Comparison of ENCODE assay signal across 16 cellular contexts in the genomic region with DNA sequence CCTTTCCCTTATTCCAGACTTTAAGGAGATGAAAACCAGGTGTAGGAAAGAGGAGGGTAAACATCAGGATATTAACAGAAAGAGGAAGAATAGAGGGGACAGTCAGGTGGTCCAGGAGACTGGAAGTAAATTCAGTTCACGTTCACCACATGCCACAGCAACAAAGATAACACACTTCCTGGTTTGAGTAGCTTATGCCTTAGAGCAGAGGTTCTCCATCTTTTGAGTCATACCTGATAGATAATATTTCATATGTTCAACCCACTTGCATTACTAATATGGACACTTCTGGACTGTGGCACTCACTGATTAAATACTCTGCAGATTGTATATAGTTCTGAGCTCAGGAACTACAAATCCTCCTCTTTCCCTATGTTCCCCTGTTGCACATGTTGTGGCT.
DNase-seq lines count a peak whose midpoint lies in the region; ATAC-seq and TF ChIP-seq lines count a peak whose summit lies in the region.
"Had no signal": no experiment of that assay in that cellular context is flagged by ENCODE, and none has a peak within 500 bp of the region (broad histone marks: within the 10 kb centered on the region; RNA-seq: fewer than 3 reads in every experiment).

No MANE protein-coding gene starts in this region.

- peaks cover 3% of the 10 kb centered on the region for H3K9me3 Mint-ChIP-seq in natural killer cell treated with Interleukin-12 subunit alpha and Interleukin-12 subunit beta and Interleukin-15 and Interleukin-18, amount 100 ng/mL, for 72 hours
- H3K9me3 Mint-ChIP-seq: activated naive CD4-positive, alpha-beta T cell treated with anti-CD3 and anti-CD28 coated beads, Interleukin-2, amount 50 U/mL, for 24 hours; CD8-positive, alpha-beta memory T cell had no signal

- H3K9me2 ChIP-seq in OCI-LY7 (ENCODE audit: insufficient read depth, low read length), result no peaks in the 10 kb centered on the region

- H3K9me3 ChIP-seq in OCI-LY7 (ENCODE audit: low read length), result no peaks in the 10 kb centered on the region

- peak overlapping the region; percentile 79 to 95 for H3K27ac Mint-ChIP-seq in natural killer cell treated with Interleukin-12 subunit alpha and Interleukin-12 subunit beta and Interleukin-15 and Interleukin-18, amount 100 ng/mL, for 72 hours

- peaks cover 46% of the 10 kb centered on the region for H3K4me1 ChIP-seq in OCI-LY7 (ENCODE audit: insufficient read depth, low read length, poor library complexity, severe bottlenecking)

- no peak overlapping the region for H3K4me3 ChIP-seq in OCI-LY7 (ENCODE audit: low read depth, low read length, poor library complexity, severe bottlenecking)
- H3K4me3 ChIP-seq: cardiac muscle cell, skin epidermis had no signal

- peak overlapping the region; percentile 64 for H3K27ac ChIP-seq in OCI-LY7 (ENCODE audit: low read depth, low read length, poor library complexity, severe bottlenecking)
- H3K27ac ChIP-seq: 22Rv1, cardiac muscle cell, skin epidermis had no signal

- peak overlapping the region; percentile 55 for H3K4me3 Mint-ChIP-seq in natural killer cell treated with Interleukin-12 subunit alpha and Interleukin-12 subunit beta and Interleukin-15 and Interleukin-18, amount 100 ng/mL, for 72 hours
- H3K4me3 Mint-ChIP-seq: activated naive CD4-positive, alpha-beta T cell treated with anti-CD3 and anti-CD28 coated beads, Interleukin-2, amount 50 U/mL, for 24 hours had no signal

- H2AFZ ChIP-seq in OCI-LY7 (ENCODE audit: low read length), result peak overlapping the region; percentile 90

- DNase-seq in NOMO-1 treated with DMSO at 0.1 percent for 48 hours (lab: John Stamatoyannopoulos, UW; ENCODE audit: unreplicated experiment), result peak; percentile 46
- no peak for DNase-seq in NOMO-1 treated with dmso at 0.1 percent for 144 hours (lab: John Stamatoyannopoulos, UW; ENCODE audit: unreplicated experiment)
- DNase-seq in OCI-LY7 (ENCODE audit: low spot score), result peak; percentile 35
- DNase-seq in natural killer cell treated with Interleukin-12 subunit alpha and Interleukin-12 subunit beta and Interleukin-15 and Interleukin-18, amount 100 ng/mL, for 72 hours (ENCODE audit: low spot score), result no peak
- no peak for DNase-seq in posterior vena cava (ENCODE audit: low spot score)
- DNase-seq: CD8-positive, alpha-beta memory T cell; foreskin melanocyte; NCI-H510A treated with DMSO at 0.1 percent for 48 hours; T-helper 9 cell had no signal

- intact Hi-C loops in OCI-LY7 (cut with micrococcal nuclease; ENCODE audit: unreplicated experiment), result no loop called here
- intact Hi-C loops in posterior vena cava (cut with DNase I), result no loop called here

- peak overlapping the region; percentile 53 for H3K4me2 ChIP-seq in OCI-LY7 (ENCODE audit: low read length)

- BruUV-seq in OCI-LY7 (replicated peaks; lab: Mats Ljungman, UMichigan), result no TSS peak

- POLR2A ChIA-PET in OCI-LY7 (lab: Charles Lee), result interaction anchor here (0.6 to 3.3 kb wide), 12 partner anchors 10 to 888 kb away, joined by 3 to 59 read pairs (median 6); no protein-coding TSS in a partner anchor

- peak; percentile 60 for ATAC-seq in HG02610 (IDR thresholded peaks at IDR 0.05; ENCODE audit: unreplicated experiment)
- ATAC-seq in natural killer cell treated with Interleukin-12 subunit alpha and Interleukin-12 subunit beta and Interleukin-15 and Interleukin-18, amount 100 ng/mL, for 72 hours, result peak; percentile 41 to 53
- no peak for ATAC-seq in HG03342 (IDR thresholded peaks at IDR 0.05; ENCODE audit: unreplicated experiment)
- ATAC-seq in GM21367 (IDR thresholded peaks at IDR 0.05; ENCODE audit: unreplicated experiment), result no peak

- no peaks in the 10 kb centered on the region for H3K27me3 Mint-ChIP-seq in natural killer cell treated with Interleukin-12 subunit alpha and Interleukin-12 subunit beta and Interleukin-15 and Interleukin-18, amount 100 ng/mL, for 72 hours

- H3K36me3 Mint-ChIP-seq in natural killer cell treated with Interleukin-12 subunit alpha and Interleukin-12 subunit beta and Interleukin-15 and Interleukin-18, amount 100 ng/mL, for 72 hours, result peaks cover 23% of the 10 kb centered on the region
- H3K36me3 Mint-ChIP-seq: activated naive CD4-positive, alpha-beta T cell treated with anti-CD3 and anti-CD28 coated beads, Interleukin-2, amount 50 U/mL, for 24 hours had no signal

- H4K20me1 ChIP-seq in OCI-LY7 (ENCODE audit: insufficient read depth, low read length), result no peaks in the 10 kb centered on the region

- no peak for TF ChIP-seq CTCF in OCI-LY7 (conservative IDR thresholded peaks at IDR 0.05; ENCODE audit: low read length)

- CTCF ChIA-PET in OCI-LY7 (lab: Charles Lee; ENCODE audit: unreplicated experiment), result interaction anchor here (0.5 to 1.5 kb wide), 3 partner anchors 8 to 61 kb away, joined by 4 to 5 read pairs (median 4); no protein-coding TSS in a partner anchor

- H3K4me1 Mint-ChIP-seq in natural killer cell treated with Interleukin-12 subunit alpha and Interleukin-12 subunit beta and Interleukin-15 and Interleukin-18, amount 100 ng/mL, for 72 hours (ENCODE audit: low read depth in 2 of 2), result peaks cover 60 to 63% of the 10 kb centered on the region in 2 donors

- H3K79me2 ChIP-seq in OCI-LY7 (ENCODE audit: insufficient read depth, low read depth, low read length), result no peaks in the 10 kb centered on the region

- H3K36me3 ChIP-seq in OCI-LY7 (ENCODE audit: insufficient read depth, low read length), result no peaks in the 10 kb centered on the region
- H3K36me3 ChIP-seq: cardiac muscle cell had no signal

Comparison
In these comparisons a context has a peak if more than half of its experiments do, and no peak if none do; other contexts are left out.
1. DNase-seq: peak in NOMO-1 treated with DMSO at 0.1 percent for 48 hours (single experiment) and OCI-LY7 (single experiment); none in NOMO-1 treated with dmso at 0.1 percent for 144 hours (single experiment), natural killer cell treated with Interleukin-12 subunit alpha and Interleukin-12 subunit beta and Interleukin-15 and Interleukin-18, amount 100 ng/mL, for 72 hours (single experiment) and posterior vena cava (single experiment).
2. ATAC-seq: peak in HG02610 (single experiment) and natural killer cell treated with Interleukin-12 subunit alpha and Interleukin-12 subunit beta and Interleukin-15 and Interleukin-18, amount 100 ng/mL, for 72 hours (2 of 2); none in HG03342 (single experiment) and GM21367 (single experiment).